ENCODE assay signal across 8 cellular contexts in the genomic region with DNA sequence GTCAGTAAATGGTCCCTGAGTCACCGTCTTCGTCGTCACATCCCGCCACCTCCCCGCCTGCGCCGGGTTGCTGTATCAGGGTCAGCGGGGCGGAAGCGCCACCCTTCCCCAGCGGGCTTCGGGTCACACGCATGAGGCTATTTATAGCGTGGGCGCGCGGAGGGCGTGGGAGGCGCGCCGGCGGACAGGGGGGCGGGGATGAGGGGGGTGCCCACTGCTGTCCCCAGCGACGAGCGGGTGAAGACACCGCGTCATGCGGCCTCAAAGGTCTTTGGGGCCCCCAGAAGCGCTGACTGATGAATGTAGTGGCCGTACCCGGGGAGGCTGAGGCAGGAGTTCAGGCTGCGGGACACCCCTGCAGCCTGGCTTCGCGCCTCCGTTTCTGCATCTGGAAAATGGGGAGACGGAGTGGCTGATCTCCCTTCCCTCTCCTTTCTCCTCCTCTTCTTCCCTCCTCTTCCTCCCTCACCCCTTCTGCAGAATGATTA. TPM values are rescaled to one million over a fixed set of nuclear protein-coding genes. Genes with fewer than 3 reads are reported as not detected.
DNase-seq lines count a peak whose midpoint lies in the region; ATAC-seq and TF ChIP-seq lines count a peak whose summit lies in the region.

No MANE protein-coding gene starts in this region.

- peak overlapping the region; percentile 10 for H3K4me3 ChIP-seq in retinal pigment epithelial cell (ENCODE audit: low read length)

- no peak for TF ChIP-seq CTCF in retinal pigment epithelial cell (conservative IDR thresholded peaks at IDR 0.05; ENCODE audit: low read depth, low read length)

- intact Hi-C loops in left cardiac atrium (cut with DNase I): no loop called here

- ATAC-seq in GM18867 (IDR thresholded peaks at IDR 0.05; ENCODE audit: unreplicated experiment): peak; percentile 45
- peak; percentile 95 to 96 for ATAC-seq in left cardiac atrium
- no peak for ATAC-seq in GM18909 (IDR thresholded peaks at IDR 0.05; ENCODE audit: poor library complexity, unreplicated experiment)

- peak; percentile 57 for DNase-seq in NOMO-1 treated with dmso at 0.1 percent for 144 hours (lab: John Stamatoyannopoulos, UW; ENCODE audit: unreplicated experiment)
- peak; percentile 32 for DNase-seq in activated gamma-delta T cell treated with anti-CD3 and anti-CD28 coated beads, Interleukin-2, amount 50 U/mL, for 16 hours (ENCODE audit: low read depth)
- DNase-seq in left cardiac atrium: peak; percentile 89
- DNase-seq in retinal pigment epithelial cell (ENCODE audit: low read depth): peak; percentile 21
- no peak for DNase-seq in DMS153 treated with DMSO at 0.1 percent for 48 hours (lab: John Stamatoyannopoulos, UW; ENCODE audit: unreplicated experiment)
- DNase-seq in NCI-H1417 (lab: John Stamatoyannopoulos, UW): no peak

RNA-seq across cellular contexts. Expression of a gene that starts 7.9 kb away (rescaled TPM):
- under 1 TPM; 0.03 to 0.16 TPM for total RNA-seq in left cardiac atrium

RNA-seq across cellular contexts. Expression of a gene that starts 39.0 kb away (rescaled TPM):
- total RNA-seq in left cardiac atrium: 10 to 100 TPM; 33.6 to 40.8 TPM

Comparison
In these comparisons a context has a peak if more than half of its experiments do, and no peak if none do; other contexts are left out.
1. DNase-seq: peak in NOMO-1 treated with dmso at 0.1 percent for 144 hours (single experiment), activated gamma-delta T cell treated with anti-CD3 and anti-CD28 coated beads, Interleukin-2, amount 50 U/mL, for 16 hours (single experiment), left cardiac atrium (single experiment) and retinal pigment epithelial cell (single experiment); none in DMS153 treated with DMSO at 0.1 percent for 48 hours (single experiment) and NCI-H1417 (0 of 3).